Comparison of ENCODE assay signal across 8 cellular contexts in genomic region chr7:56033671-56034432, GRCh38. TPM values are rescaled to one million over a fixed set of nuclear protein-coding genes. Genes with fewer than 3 reads are reported as not detected.
A peak's percentile ranks its signal among the peaks of the same experiment; 100 is the strongest.
DNase-seq lines count a peak whose midpoint lies in the region; ATAC-seq and TF ChIP-seq lines count a peak whose summit lies in the region.

No MANE protein-coding gene starts in this region.

- peak overlapping the region; percentile 78 for H3K9ac ChIP-seq in BLaER1

- H3K36me3 Mint-ChIP-seq in activated CD4-positive, alpha-beta T cell treated with anti-CD3 and anti-CD28 coated beads, Interleukin-2, amount 10 ng/mL, durations not matched to agents 24 days and 14 days (ENCODE audit: low read depth), result peaks cover 7% of the 10 kb centered on the region

- H3K27me3 Mint-ChIP-seq in activated CD4-positive, alpha-beta T cell treated with anti-CD3 and anti-CD28 coated beads, Interleukin-2, amount 10 ng/mL, durations not matched to agents 24 days and 14 days, result no peaks in the 10 kb centered on the region

- H3K4me1 ChIP-seq in BLaER1, result peaks cover 24% of the 10 kb centered on the region
- H3K4me1 ChIP-seq in lower lobe of right lung, result peaks cover 9% of the 10 kb centered on the region

- H3K27me3 ChIP-seq in BLaER1 (no peaks in the 10 kb centered on the region), dorsolateral prefrontal cortex (no peaks in the 10 kb centered on the region), lower lobe of right lung (ENCODE audit: low read depth) (no peaks in the 10 kb centered on the region)

- H3K36me3 ChIP-seq in BLaER1 (peaks cover 41% of the 10 kb centered on the region), lower lobe of right lung (no peaks in the 10 kb centered on the region)

- H3K9me3 Mint-ChIP-seq in activated CD4-positive, alpha-beta T cell treated with anti-CD3 and anti-CD28 coated beads, Interleukin-2, amount 10 ng/mL, durations not matched to agents 24 days and 14 days, result no peaks in the 10 kb centered on the region

- TF ChIP-seq CTCF in dorsolateral prefrontal cortex (IDR thresholded peaks at IDR 0.05 in 54 of 56, conservative IDR thresholded peaks at IDR 0.05 in 2 of 56; ENCODE audit: low read depth in 1 of 56, partially characterized antibody in 56 of 56) (peak in 9 of 56 donors; percentile 7 to 33 (median 17)), lower lobe of right lung (IDR thresholded peaks at IDR 0.05) (peak; percentile 41)

- peak; percentile 98 for DNase-seq in NCI-H510A treated with DMSO at 0.1 percent for 48 hours (lab: John Stamatoyannopoulos, UW)
- DNase-seq in activated CD4-positive, alpha-beta T cell treated with anti-CD3 and anti-CD28 coated beads, Interleukin-2, amount 10 ng/mL, durations not matched to agents 24 days and 14 days, result peak; percentile 94
- DNase-seq in dorsolateral prefrontal cortex, result peak; percentile 35 to 74 (median 58)
- peak; percentile 66 for DNase-seq in lower lobe of right lung
- peak; percentile 43 to 53 (median 49) for DNase-seq in stimulated activated CD4-positive, alpha-beta T cell treated with anti-CD3 and anti-CD28 coated beads, TNF-alpha, amount 100 ng/mL, for 4 hours (ENCODE audit: low read depth in 3 of 3)

- H3K4me1 Mint-ChIP-seq in activated CD4-positive, alpha-beta T cell treated with anti-CD3 and anti-CD28 coated beads, Interleukin-2, amount 10 ng/mL, durations not matched to agents 24 days and 14 days, result peaks cover 8% of the 10 kb centered on the region

- ATAC-seq in HG03342 (IDR thresholded peaks at IDR 0.05; ENCODE audit: unreplicated experiment) (peak; percentile 94), lower lobe of right lung (peak; percentile 90 to 95)

- H3K4me2 ChIP-seq in BLaER1, result peak overlapping the region; percentile 88

- peak overlapping the region; percentile 76 for H3K27ac ChIP-seq in BLaER1
- H3K27ac ChIP-seq in dorsolateral prefrontal cortex, result peak overlapping the region in 19 of 59 donors; percentile 5 to 76 (median 23)
- peak overlapping the region; percentile 56 for H3K27ac ChIP-seq in lower lobe of right lung

- no peaks in the 10 kb centered on the region for H3K9me3 ChIP-seq in BLaER1
- no peaks in the 10 kb centered on the region for H3K9me3 ChIP-seq in lower lobe of right lung

- H3K27ac Mint-ChIP-seq in activated CD4-positive, alpha-beta T cell treated with anti-CD3 and anti-CD28 coated beads, Interleukin-2, amount 10 ng/mL, durations not matched to agents 24 days and 14 days, result peak overlapping the region; percentile 56

- TF ChIP-seq POLR2A in GM19099 (IDR thresholded peaks at IDR 0.05; ENCODE audit: extremely low read depth, insufficient read length, low read depth), result peak; percentile 64

- H3K4me3 ChIP-seq in BLaER1 (peak overlapping the region; percentile 69), dorsolateral prefrontal cortex (peak overlapping the region; percentile 34 to 83 (median 68)), lower lobe of right lung (peak overlapping the region; percentile 81)

- peak overlapping the region; percentile 85 for H3K4me3 Mint-ChIP-seq in activated CD4-positive, alpha-beta T cell treated with anti-CD3 and anti-CD28 coated beads, Interleukin-2, amount 10 ng/mL, durations not matched to agents 24 days and 14 days

- intact Hi-C loops in activated CD4-positive, alpha-beta T cell treated with anti-CD3 and anti-CD28 coated beads, Interleukin-2, amount 10 ng/mL, durations not matched to agents 24 days and 14 days (cut with micrococcal nuclease), result loop anchor here (1.0 kb wide), 1 partner anchor 17 kb away; the partner anchor contains the start of genes CCT6A and PSPH
- intact Hi-C loops in dorsolateral prefrontal cortex (cut with DNase I), result no loop called here
- intact Hi-C loops in lower lobe of right lung (cut with DNase I), result no loop called here

- no peaks in the 10 kb centered on the region for H4K20me1 ChIP-seq in BLaER1

RNA-seq across cellular contexts. Expression of gene PSPH, which starts 17.4 kb away (rescaled TPM):
- 23.8 and 25.8 TPM in 2 replicates for total RNA-seq in activated CD4-positive, alpha-beta T cell treated with anti-CD3 and anti-CD28 coated beads, Interleukin-2, amount 10 ng/mL, durations not matched to agents 24 days and 14 days
- total RNA-seq in dorsolateral prefrontal cortex, result 10 to 100 TPM; 11.1 to 44.3 (median 20.0) TPM
- total RNA-seq in lower lobe of right lung, result 11.8 TPM

RNA-seq across cellular contexts. Expression of gene CCT6A, which starts 17.7 kb away (rescaled TPM):
- 339 and 342 TPM in 2 replicates for total RNA-seq in activated CD4-positive, alpha-beta T cell treated with anti-CD3 and anti-CD28 coated beads, Interleukin-2, amount 10 ng/mL, durations not matched to agents 24 days and 14 days
- total RNA-seq in dorsolateral prefrontal cortex (100 to 1,000 TPM in 2 of 120 experiments, 10 to 100 TPM in 118; 38.3 to 105 (median 76.0) TPM), lower lobe of right lung (75.3 TPM)

RNA-seq across cellular contexts. Expression of gene SUMF2, which starts 30.2 kb away (rescaled TPM):
- 154 and 161 TPM in 2 replicates for total RNA-seq in activated CD4-positive, alpha-beta T cell treated with anti-CD3 and anti-CD28 coated beads, Interleukin-2, amount 10 ng/mL, durations not matched to agents 24 days and 14 days
- total RNA-seq in dorsolateral prefrontal cortex (100 to 1,000 TPM in 4 of 120 experiments, 10 to 100 TPM in 116; 41.7 to 111 (median 75.6) TPM), lower lobe of right lung (148 TPM)

RNA-seq across cellular contexts. Expression of gene PHKG1, which starts 58.9 kb away (rescaled TPM):
- 2.8 and 5.0 TPM in 2 replicates for total RNA-seq in activated CD4-positive, alpha-beta T cell treated with anti-CD3 and anti-CD28 coated beads, Interleukin-2, amount 10 ng/mL, durations not matched to agents 24 days and 14 days
- total RNA-seq in dorsolateral prefrontal cortex (10 to 100 TPM in 100 of 120 experiments, 1 to 10 TPM in 20; 6.1 to 40.7 (median 15.2) TPM), lower lobe of right lung (1.1 TPM)
